In genomic region chr7:21358640-21359039, GRCh38 we compare ENCODE assay signal across 21 cellular contexts.
A peak's percentile ranks its signal among the peaks of the same experiment; 100 is the strongest.
DNase-seq lines count a peak whose midpoint lies in the region; ATAC-seq and TF ChIP-seq lines count a peak whose summit lies in the region.
"Had no signal": no experiment of that assay in that cellular context is flagged by ENCODE, and none has a peak within 500 bp of the region (broad histone marks: within the 10 kb centered on the region; RNA-seq: fewer than 3 reads in every experiment).

No MANE protein-coding gene starts in this region.

- no peaks in the 10 kb centered on the region for H3K36me3 Mint-ChIP-seq in CD14-positive monocyte
- no peaks in the 10 kb centered on the region for H3K36me3 Mint-ChIP-seq in activated T-helper 17 cell treated with anti-CD3 and anti-CD28 coated beads, Interleukin-2, amount 50 U/mL, for 72 hours (ENCODE audit: low read depth)
- peaks cover 13% of the 10 kb centered on the region for H3K36me3 Mint-ChIP-seq in activated T-helper 2 cell treated with anti-CD3 and anti-CD28 coated beads, Interferon-gamma antibody, Interleukin-2, Interleukin-4, amounts not matched to agents 10 μg/mL and 5 μg/mL and 100 μg/mL, durations not matched to agents 14 hours and 24 hours and 36 hours (ENCODE audit: low read depth)

- peaks cover 50% of the 10 kb centered on the region for H3K4me1 Mint-ChIP-seq in CD14-positive monocyte
- peaks cover 59% of the 10 kb centered on the region for H3K4me1 Mint-ChIP-seq in activated T-helper 17 cell treated with anti-CD3 and anti-CD28 coated beads, Interleukin-2, amount 50 U/mL, for 72 hours
- peaks cover 81% of the 10 kb centered on the region for H3K4me1 Mint-ChIP-seq in activated T-helper 2 cell treated with anti-CD3 and anti-CD28 coated beads, Interferon-gamma antibody, Interleukin-2, Interleukin-4, amounts not matched to agents 10 μg/mL and 5 μg/mL and 100 μg/mL, durations not matched to agents 14 hours and 24 hours and 36 hours (ENCODE audit: low read depth)

- no peaks in the 10 kb centered on the region for H3K9me3 Mint-ChIP-seq in CD14-positive monocyte
- H3K9me3 Mint-ChIP-seq in activated T-helper 17 cell treated with anti-CD3 and anti-CD28 coated beads, Interleukin-2, amount 50 U/mL, for 72 hours, result peaks cover 3% of the 10 kb centered on the region
- no peaks in the 10 kb centered on the region for H3K9me3 Mint-ChIP-seq in activated T-helper 2 cell treated with anti-CD3 and anti-CD28 coated beads, Interferon-gamma antibody, Interleukin-2, Interleukin-4, amounts not matched to agents 10 μg/mL and 5 μg/mL and 100 μg/mL, durations not matched to agents 14 hours and 24 hours and 36 hours

- H3K36me3 ChIP-seq in BE2C, result no peaks in the 10 kb centered on the region
- no peaks in the 10 kb centered on the region for H3K36me3 ChIP-seq in mucosa of descending colon (ENCODE audit: low read depth)
- H3K36me3 ChIP-seq: gastroesophageal sphincter, pancreas, sigmoid colon had no signal

- no peaks in the 10 kb centered on the region for H3K4me1 ChIP-seq in BE2C
- H3K4me1 ChIP-seq in mucosa of descending colon (ENCODE audit: low read depth), result peaks cover 1% of the 10 kb centered on the region
- H3K4me1 ChIP-seq: gastroesophageal sphincter, pancreas, sigmoid colon had no signal

- H3K4me3 Mint-ChIP-seq in CD14-positive monocyte, result no peak overlapping the region
- H3K4me3 Mint-ChIP-seq in activated T-helper 17 cell treated with anti-CD3 and anti-CD28 coated beads, Interleukin-2, amount 50 U/mL, for 72 hours, result peak overlapping the region; percentile 11
- no peak overlapping the region for H3K4me3 Mint-ChIP-seq in activated T-helper 2 cell treated with anti-CD3 and anti-CD28 coated beads, Interferon-gamma antibody, Interleukin-2, Interleukin-4, amounts not matched to agents 10 μg/mL and 5 μg/mL and 100 μg/mL, durations not matched to agents 14 hours and 24 hours and 36 hours (ENCODE audit: low read depth)

- H3K9me3 ChIP-seq in BE2C (no peaks in the 10 kb centered on the region), mucosa of descending colon (no peaks in the 10 kb centered on the region)
- H3K9me3 ChIP-seq: gastroesophageal sphincter, pancreas, sigmoid colon had no signal

- no peaks in the 10 kb centered on the region for H3K27me3 Mint-ChIP-seq in CD14-positive monocyte (ENCODE audit: low read depth in 3 of 3)
- no peaks in the 10 kb centered on the region for H3K27me3 Mint-ChIP-seq in activated T-helper 17 cell treated with anti-CD3 and anti-CD28 coated beads, Interleukin-2, amount 50 U/mL, for 72 hours
- no peaks in the 10 kb centered on the region for H3K27me3 Mint-ChIP-seq in activated T-helper 2 cell treated with anti-CD3 and anti-CD28 coated beads, Interferon-gamma antibody, Interleukin-2, Interleukin-4, amounts not matched to agents 10 μg/mL and 5 μg/mL and 100 μg/mL, durations not matched to agents 14 hours and 24 hours and 36 hours (ENCODE audit: low read depth)

- peak overlapping the region; percentile 40 to 79 (median 58) for H3K27ac Mint-ChIP-seq in CD14-positive monocyte
- no peak overlapping the region for H3K27ac Mint-ChIP-seq in activated T-helper 17 cell treated with anti-CD3 and anti-CD28 coated beads, Interleukin-2, amount 50 U/mL, for 72 hours
- no peak overlapping the region for H3K27ac Mint-ChIP-seq in activated T-helper 2 cell treated with anti-CD3 and anti-CD28 coated beads, Interferon-gamma antibody, Interleukin-2, Interleukin-4, amounts not matched to agents 10 μg/mL and 5 μg/mL and 100 μg/mL, durations not matched to agents 14 hours and 24 hours and 36 hours

- ATAC-seq in activated T-helper 17 cell treated with anti-CD3 and anti-CD28 coated beads, Interleukin-2, amount 50 U/mL, for 72 hours (replicated peaks), result peak; percentile 41
- ATAC-seq in mucosa of descending colon, result no peak
- ATAC-seq: esophagus mucosa, gastroesophageal sphincter, pancreas had no signal

- TF ChIP-seq CTCF in CD14-positive monocyte (IDR thresholded peaks at IDR 0.05), result no peak
- TF ChIP-seq CTCF in GM12865 (IDR thresholded peaks at IDR 0.05; ENCODE audit: insufficient read depth, low read depth, low read length, missing control alignments), result no peak
- TF ChIP-seq CTCF in BE2C (IDR thresholded peaks at IDR 0.05; ENCODE audit: low read depth, low read length), result no peak
- TF ChIP-seq CTCF in mucosa of descending colon (IDR thresholded peaks at IDR 0.05), result no peak

- H3K4me3 ChIP-seq in GM12865 (ENCODE audit: low read depth, low read length) (no peak overlapping the region), BE2C (ENCODE audit: low read depth, low read length) (no peak overlapping the region), mucosa of descending colon (no peak overlapping the region)
- H3K4me3 ChIP-seq: gastroesophageal sphincter, pancreas, sigmoid colon had no signal

- peaks cover 3% of the 10 kb centered on the region for H3K27me3 ChIP-seq in BE2C
- H3K27me3 ChIP-seq: gastroesophageal sphincter, pancreas, sigmoid colon had no signal

- DNase-seq in CD14-positive monocyte (ENCODE audit: low spot score) (no peak), GM12865 (ENCODE audit: low read depth) (peak; percentile 40), NOMO-1 treated with DMSO at 0.1 percent for 48 hours (lab: John Stamatoyannopoulos, UW; ENCODE audit: unreplicated experiment) (peak; percentile 95), BE2C (no peak), mucosa of descending colon (no peak), amygdala (lab: John Stamatoyannopoulos, UW) (no peak)
- DNase-seq in activated T-helper 2 cell treated with anti-CD3 and anti-CD28 coated beads, Interferon-gamma antibody, Interleukin-2, Interleukin-4, amounts not matched to agents 10 μg/mL and 5 μg/mL and 100 μg/mL, durations not matched to agents 14 hours and 24 hours and 36 hours (ENCODE audit: low spot score), result no peak
- DNase-seq: activated effector memory CD4-positive, alpha-beta T cell treated with anti-CD3 and anti-CD28 coated beads, Interleukin-2, amount 50 U/mL, for 16 hours; Caco-2; central memory CD4-positive, alpha-beta T cell; EL; kidney glomerular epithelial cell; mammary epithelial cell; NCI-H2029; pancreas; SHP77; sigmoid colon; stimulated activated naive CD4-positive, alpha-beta T cell had no signal

- intact Hi-C loops in CD14-positive monocyte (cut with micrococcal nuclease), result loop anchor here (5.0 kb wide), 1 partner anchor 69 kb away; the partner anchor contains the start of gene SP4 (in 2 of the 2)
- intact Hi-C loops in mucosa of descending colon (cut with DNase I, micrococcal nuclease), result no loop called here
- intact Hi-C loops in activated T-helper 2 cell treated with anti-CD3 and anti-CD28 coated beads, Interferon-gamma antibody, Interleukin-2, Interleukin-4, amounts not matched to agents 10 μg/mL and 5 μg/mL and 100 μg/mL, durations not matched to agents 14 hours and 24 hours and 36 hours (cut with micrococcal nuclease), result loop anchor here (5.0 to 10.0 kb wide), 3 partner anchors 51 to 1654 kb away; partner anchors contain the start of gene POLR1F

Comparison
In these comparisons a context has a peak if more than half of its experiments do, and no peak if none do; other contexts are left out.
1. DNase-seq: peak in GM12865 (single experiment) and NOMO-1 treated with DMSO at 0.1 percent for 48 hours (single experiment); none in CD14-positive monocyte (single experiment), BE2C (single experiment), mucosa of descending colon (0 of 3), activated T-helper 2 cell treated with anti-CD3 and anti-CD28 coated beads, Interferon-gamma antibody, Interleukin-2, Interleukin-4, amounts not matched to agents 10 μg/mL and 5 μg/mL and 100 μg/mL, durations not matched to agents 14 hours and 24 hours and 36 hours (single experiment) and amygdala (0 of 56).
2. H3K27ac Mint-ChIP-seq: peak in CD14-positive monocyte (7 of 7); none in activated T-helper 17 cell treated with anti-CD3 and anti-CD28 coated beads, Interleukin-2, amount 50 U/mL, for 72 hours (single experiment) and activated T-helper 2 cell treated with anti-CD3 and anti-CD28 coated beads, Interferon-gamma antibody, Interleukin-2, Interleukin-4, amounts not matched to agents 10 μg/mL and 5 μg/mL and 100 μg/mL, durations not matched to agents 14 hours and 24 hours and 36 hours (single experiment).
3. intact Hi-C loops: an anchor here in CD14-positive monocyte (5.0 kb wide) and activated T-helper 2 cell treated with anti-CD3 and anti-CD28 coated beads, Interferon-gamma antibody, Interleukin-2, Interleukin-4, amounts not matched to agents 10 μg/mL and 5 μg/mL and 100 μg/mL, durations not matched to agents 14 hours and 24 hours and 36 hours (5.0 to 10.0 kb wide); none called in mucosa of descending colon.